8 cellular contexts compared by ENCODE assay signal in genomic region chr11:12159351-12160099, GRCh38. TPM values are rescaled to one million over a fixed set of nuclear protein-coding genes. Genes with fewer than 3 reads are reported as not detected.
DNase-seq lines count a peak whose midpoint lies in the region; TF ChIP-seq lines count a peak whose summit lies in the region.

No MANE protein-coding gene starts in this region.

- peak overlapping the region; percentile 68 for H3K27ac ChIP-seq in angular gyrus (ENCODE audit: low read depth, low read length)
- H3K27ac ChIP-seq in testis = peak overlapping the region; percentile 89 to 94

- peaks cover 85% of the 10 kb centered on the region for H3K4me1 ChIP-seq in testis

- TF ChIP-seq POLR2A in testis (IDR thresholded peaks at IDR 0.05) = no peak

- no peaks in the 10 kb centered on the region for H3K27me3 ChIP-seq in testis

- H3K9me3 ChIP-seq in testis = no peaks in the 10 kb centered on the region

- no peak overlapping the region for H3K4me3 ChIP-seq in testis

- 41 to 60% methylated on average over 9 of the region's 9 CpGs for WGBS in testis, 2 donors

- intact Hi-C loops in testis (cut with DNase I; ENCODE audit: low total_unique reads) = no loop called here

- H3K36me3 ChIP-seq in testis (ENCODE audit: low read depth, missing control alignments) = no peaks in the 10 kb centered on the region

- DNase-seq in M059J (ENCODE audit: low read depth) = peak; percentile 97
- peak; percentile 52 to 75 for DNase-seq in hippocampal formation (lab: John Stamatoyannopoulos, UW)
- peak; percentile 53 for DNase-seq in testis
- DNase-seq in GM10266 (ENCODE audit: extremely low spot score) = no peak
- DNase-seq in mesenteric fat pad (ENCODE audit: low spot score) = no peak
- DNase-seq in retina = no peak
- DNase-seq in DMS114 treated with DMSO at 0.1 percent for 48 hours (lab: John Stamatoyannopoulos, UW; ENCODE audit: unreplicated experiment) = no peak

- TF ChIP-seq CTCF in testis (IDR thresholded peaks at IDR 0.05) = no peak
- TF ChIP-seq CTCF in GM10266 (IDR thresholded peaks at IDR 0.05; ENCODE audit: control insufficient read depth, insufficient read depth, low read depth, missing control alignments) = no peak

RNA-seq across cellular contexts. Expression of gene MICAL2, which starts 49.1 kb away (rescaled TPM):
- 120 and 173 TPM in 2 replicates for total RNA-seq in M059J (2014; rRNA removed; shearing (Covaris generic))
- total RNA-seq in testis (100 to 1,000 TPM; 401 to 461 TPM), mesenteric fat pad (31.1 TPM)
- 224 TPM for polyA plus RNA-seq in testis (ENCODE audit: insufficient read depth, low read depth, low replicate concordance)

Comparison
In these comparisons a context has a peak if more than half of its experiments do, and no peak if none do; other contexts are left out.
1. DNase-seq: peak in M059J (single experiment), hippocampal formation (2 of 2) and testis (single experiment); none in GM10266 (single experiment), mesenteric fat pad (single experiment), retina (single experiment) and DMS114 treated with DMSO at 0.1 percent for 48 hours (single experiment).